In the genomic region with DNA sequence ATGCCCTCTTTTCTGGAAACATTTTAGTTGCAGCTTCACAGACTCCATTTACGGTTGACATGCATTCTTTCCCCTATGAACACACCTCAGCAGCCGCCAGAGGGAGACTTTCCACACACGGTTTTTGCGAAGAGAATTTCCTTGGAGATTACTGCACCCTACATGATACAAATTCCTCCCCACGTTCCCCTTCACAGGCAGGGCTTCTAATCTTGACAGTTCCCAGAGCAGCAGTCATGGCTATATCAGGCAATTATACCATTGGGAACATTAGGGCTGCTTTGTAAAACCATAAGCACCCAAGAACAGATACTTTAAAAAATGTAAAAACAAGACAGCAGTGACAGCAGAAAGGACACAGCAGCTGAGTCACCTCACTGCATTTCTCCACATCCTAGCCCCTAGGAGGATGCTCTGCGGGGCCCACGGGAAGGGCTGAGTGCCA, we compare ENCODE assay signal across 8 cellular contexts.
DNase-seq lines count a peak whose midpoint lies in the region; ATAC-seq lines count a peak whose summit lies in the region.

No MANE protein-coding gene starts in this region.

- peak; percentile 38 for DNase-seq in NCI-H2196 (lab: John Stamatoyannopoulos, UW; ENCODE audit: unreplicated experiment)
- no peak for DNase-seq in NCI-H2196 treated with DMSO at 0.1 percent for 48 hours (lab: John Stamatoyannopoulos, UW; ENCODE audit: unreplicated experiment)
- peak; percentile 46 for DNase-seq in LHCN-M2 (ENCODE audit: low read depth)
- DNase-seq in UCSD-AML1 (lab: John Stamatoyannopoulos, UW; ENCODE audit: unreplicated experiment), result peak; percentile 42
- peak; percentile 28 for DNase-seq in fibroblast of the conjunctiva (ENCODE audit: low read depth)
- peak; percentile 67 for DNase-seq in occipital lobe (lab: John Stamatoyannopoulos, UW)

- ATAC-seq in HG03025 (IDR thresholded peaks at IDR 0.05; ENCODE audit: low FRiP score, unreplicated experiment) (no peak), HG03175 (IDR thresholded peaks at IDR 0.05; ENCODE audit: unreplicated experiment) (no peak)
